Comparison of ENCODE assay signal across 10 cellular contexts in the genomic region with DNA sequence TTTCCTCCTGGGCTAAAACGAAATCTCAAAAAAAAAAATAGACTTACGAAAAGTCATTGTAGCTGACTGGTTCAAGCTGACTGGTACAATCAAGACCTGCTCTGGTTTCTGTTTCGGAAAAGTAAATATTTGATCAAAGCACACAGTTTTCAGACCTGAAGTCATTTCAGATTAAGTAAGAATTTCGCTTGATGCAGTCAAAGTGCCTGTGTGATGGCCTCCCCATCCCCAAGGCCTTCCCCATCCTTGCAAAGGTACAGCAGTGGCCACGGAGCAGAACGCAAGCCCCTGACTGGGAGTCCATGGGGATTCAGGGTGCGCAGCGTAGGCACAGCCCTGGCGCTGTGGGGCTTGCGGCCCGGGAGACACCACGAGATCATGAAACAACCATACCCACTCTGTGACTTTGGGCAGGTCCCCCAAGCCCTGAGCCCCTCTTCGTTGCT.
A peak's percentile ranks its signal among the peaks of the same experiment; 100 is the strongest.
DNase-seq lines count a peak whose midpoint lies in the region; ATAC-seq and TF ChIP-seq lines count a peak whose summit lies in the region.
"Had no signal": no experiment of that assay in that cellular context is flagged by ENCODE, and none has a peak within 500 bp of the region (broad histone marks: within the 10 kb centered on the region; RNA-seq: fewer than 3 reads in every experiment).

No MANE protein-coding gene starts in this region.

- H3K4me2 ChIP-seq in OCI-LY1 (ENCODE audit: low read length): peak overlapping the region; percentile 83

- H3K4me3 ChIP-seq in OCI-LY1 (ENCODE audit: low read depth, low read length, poor library complexity, severe bottlenecking): peak overlapping the region; percentile 51
- peak overlapping the region in 1 of 2 donors; percentile 59 for H3K4me3 ChIP-seq in stomach smooth muscle (ENCODE audit: low read length in 2 of 2)

- no peaks in the 10 kb centered on the region for H3K79me2 ChIP-seq in OCI-LY1 (ENCODE audit: insufficient read depth, low read length)

- H3K9me3 ChIP-seq in OCI-LY1 (ENCODE audit: low read length) (no peaks in the 10 kb centered on the region), stomach smooth muscle (ENCODE audit: control insufficient read depth in 2 of 2, low read length in 2 of 2) (no peaks in the 10 kb centered on the region)

- ATAC-seq in HG02840 (IDR thresholded peaks at IDR 0.05; ENCODE audit: low FRiP score, unreplicated experiment): no peak
- no peak for ATAC-seq in SK-N-SH treated with all-trans-retinoic acid at 6 μM for 48 hours

- H3K27me3 ChIP-seq in OCI-LY1 (ENCODE audit: insufficient read depth, low read length) (no peaks in the 10 kb centered on the region), layer of hippocampus (ENCODE audit: control insufficient read depth, insufficient read depth, low read length) (peaks cover 2% of the 10 kb centered on the region), stomach smooth muscle (ENCODE audit: control insufficient read depth in 1 of 2, insufficient read depth in 2 of 2, low read length in 2 of 2) (no peaks in the 10 kb centered on the region)

- H3F3A ChIP-seq in OCI-LY1 (ENCODE audit: insufficient read depth, low read length): peaks cover 4% of the 10 kb centered on the region

- no peaks in the 10 kb centered on the region for H3K9me2 ChIP-seq in OCI-LY1 (ENCODE audit: low read depth, low read length)

- TF ChIP-seq CTCF in OCI-LY1 (IDR thresholded peaks at IDR 0.05; ENCODE audit: low read length): no peak

- H3K4me1 ChIP-seq in OCI-LY1 (ENCODE audit: insufficient read depth, low read length, severe bottlenecking): peaks cover 97% of the 10 kb centered on the region
- peaks cover 44% of the 10 kb centered on the region for H3K4me1 ChIP-seq in stomach smooth muscle (ENCODE audit: control insufficient read depth, insufficient read depth, low read length)

- peak overlapping the region; percentile 72 for H3K9ac ChIP-seq in OCI-LY1 (ENCODE audit: low read length)
- H3K9ac ChIP-seq in stomach smooth muscle (ENCODE audit: low read length in 2 of 2): peak overlapping the region in 1 of 2 donors; percentile 47

- no peaks in the 10 kb centered on the region for H3K36me3 ChIP-seq in OCI-LY1 (ENCODE audit: insufficient read depth, low read length)
- H3K36me3 ChIP-seq in stomach smooth muscle (ENCODE audit: control insufficient read depth in 2 of 2, insufficient read depth in 2 of 2, low read length in 2 of 2): no peaks in the 10 kb centered on the region

- H3K27ac ChIP-seq in OCI-LY1 (ENCODE audit: low read depth, low read length, poor library complexity, severe bottlenecking) (peak overlapping the region; percentile 98), layer of hippocampus (ENCODE audit: low read depth, low read length) (peak overlapping the region; percentile 74), stomach smooth muscle (ENCODE audit: low read length) (peak overlapping the region; percentile 66)

- H4K20me1 ChIP-seq in OCI-LY1 (ENCODE audit: insufficient read depth, low read length): no peaks in the 10 kb centered on the region

- DNase-seq in activated T-cell treated with anti-CD3 and anti-CD28 coated beads, Interleukin-2, amount 50 U/mL, for 48 hours: peak; percentile 26
- no peak for DNase-seq in activated T-cell treated with anti-CD3 and anti-CD28 coated beads for 4 hours
- no peak for DNase-seq in activated CD4-positive, alpha-beta T cell treated with anti-CD3 and anti-CD28 coated beads for 48 hours
- DNase-seq: effector CD8-positive, alpha-beta T cell; stimulated activated CD4-positive, alpha-beta T cell treated with anti-CD3 and anti-CD28 coated beads, Interleukin-2, amount 100 ng/mL, for 48 hours had no signal

- no peak overlapping the region for H2AFZ ChIP-seq in OCI-LY1 (ENCODE audit: low read length)

TF ChIP-seq in SK-N-SH treated with all-trans-retinoic acid at 6 μM for 48 hours, 23 proteins besides CTCF, POLR2A, EP300 and RAD21:
- TF ChIP-seq POU6F1 (CRISPR knock-in tag; IDR thresholded peaks at IDR 0.05; ENCODE audit: borderline replicate concordance, low read depth) (no peak), PATZ1 (CRISPR knock-in tag; IDR thresholded peaks at IDR 0.05; ENCODE audit: borderline replicate concordance) (no peak), ZFP3 (CRISPR knock-in tag; IDR thresholded peaks at IDR 0.05) (no peak), PPARA (CRISPR knock-in tag; IDR thresholded peaks at IDR 0.05; ENCODE audit: borderline replicate concordance) (no peak), ZNF565 (CRISPR knock-in tag; conservative IDR thresholded peaks at IDR 0.05; ENCODE audit: low read depth) (no peak), ZNF8 (CRISPR knock-in tag; IDR thresholded peaks at IDR 0.05) (no peak), TOX (CRISPR knock-in tag; IDR thresholded peaks at IDR 0.05; ENCODE audit: borderline replicate concordance) (no peak), GLIS3 (CRISPR knock-in tag; IDR thresholded peaks at IDR 0.05) (no peak), ARNTL (CRISPR knock-in tag; IDR thresholded peaks at IDR 0.05; ENCODE audit: borderline replicate concordance, low read depth) (no peak), ISL1 (CRISPR knock-in tag; IDR thresholded peaks at IDR 0.05) (no peak), ZC3H10 (CRISPR knock-in tag; IDR thresholded peaks at IDR 0.05) (no peak), RARB (CRISPR knock-in tag; IDR thresholded peaks at IDR 0.05) (no peak), TCF4 (CRISPR knock-in tag; IDR thresholded peaks at IDR 0.05; ENCODE audit: borderline replicate concordance) (no peak)
- TF ChIP-seq, protein P1, sequence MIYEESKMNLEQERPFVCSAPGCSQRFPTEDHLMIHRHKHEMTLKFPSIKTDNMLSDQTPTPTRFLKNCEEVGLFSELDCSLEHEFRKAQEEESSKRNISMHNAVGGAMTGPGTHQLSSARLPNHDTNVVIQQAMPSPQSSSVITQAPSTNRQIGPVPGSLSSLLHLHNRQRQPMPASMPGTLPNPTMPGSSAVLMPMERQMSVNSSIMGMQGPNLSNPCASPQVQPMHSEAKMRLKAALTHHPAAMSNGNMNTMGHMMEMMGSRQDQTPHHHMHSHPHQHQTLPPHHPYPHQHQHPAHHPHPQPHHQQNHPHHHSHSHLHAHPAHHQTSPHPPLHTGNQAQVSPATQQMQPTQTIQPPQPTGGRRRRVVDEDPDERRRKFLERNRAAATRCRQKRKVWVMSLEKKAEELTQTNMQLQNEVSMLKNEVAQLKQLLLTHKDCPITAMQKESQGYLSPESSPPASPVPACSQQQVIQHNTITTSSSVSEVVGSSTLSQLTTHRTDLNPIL (CRISPR knock-in tag; IDR thresholded peaks at IDR 0.05; ENCODE audit: low read depth): no peak
- TF ChIP-seq, protein P2, sequence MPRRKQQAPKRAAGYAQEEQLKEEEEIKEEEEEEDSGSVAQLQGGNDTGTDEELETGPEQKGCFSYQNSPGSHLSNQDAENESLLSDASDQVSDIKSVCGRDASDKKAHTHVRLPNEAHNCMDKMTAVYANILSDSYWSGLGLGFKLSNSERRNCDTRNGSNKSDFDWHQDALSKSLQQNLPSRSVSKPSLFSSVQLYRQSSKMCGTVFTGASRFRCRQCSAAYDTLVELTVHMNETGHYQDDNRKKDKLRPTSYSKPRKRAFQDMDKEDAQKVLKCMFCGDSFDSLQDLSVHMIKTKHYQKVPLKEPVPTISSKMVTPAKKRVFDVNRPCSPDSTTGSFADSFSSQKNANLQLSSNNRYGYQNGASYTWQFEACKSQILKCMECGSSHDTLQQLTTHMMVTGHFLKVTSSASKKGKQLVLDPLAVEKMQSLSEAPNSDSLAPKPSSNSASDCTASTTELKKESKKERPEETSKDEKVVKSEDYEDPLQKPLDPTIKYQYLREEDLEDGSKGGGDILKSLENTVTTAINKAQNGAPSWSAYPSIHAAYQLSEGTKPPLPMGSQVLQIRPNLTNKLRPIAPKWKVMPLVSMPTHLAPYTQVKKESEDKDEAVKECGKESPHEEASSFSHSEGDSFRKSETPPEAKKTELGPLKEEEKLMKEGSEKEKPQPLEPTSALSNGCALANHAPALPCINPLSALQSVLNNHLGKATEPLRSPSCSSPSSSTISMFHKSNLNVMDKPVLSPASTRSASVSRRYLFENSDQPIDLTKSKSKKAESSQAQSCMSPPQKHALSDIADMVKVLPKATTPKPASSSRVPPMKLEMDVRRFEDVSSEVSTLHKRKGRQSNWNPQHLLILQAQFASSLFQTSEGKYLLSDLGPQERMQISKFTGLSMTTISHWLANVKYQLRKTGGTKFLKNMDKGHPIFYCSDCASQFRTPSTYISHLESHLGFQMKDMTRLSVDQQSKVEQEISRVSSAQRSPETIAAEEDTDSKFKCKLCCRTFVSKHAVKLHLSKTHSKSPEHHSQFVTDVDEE (CRISPR knock-in tag; IDR thresholded peaks at IDR 0.05): no peak

Comparison
In these comparisons a context has a peak if more than half of its experiments do, and no peak if none do; other contexts are left out.
1. DNase-seq: peak in activated T-cell treated with anti-CD3 and anti-CD28 coated beads, Interleukin-2, amount 50 U/mL, for 48 hours (2 of 2); none in activated T-cell treated with anti-CD3 and anti-CD28 coated beads for 4 hours (single experiment) and activated CD4-positive, alpha-beta T cell treated with anti-CD3 and anti-CD28 coated beads for 48 hours (single experiment).
2. Peak in every context shown above with its lines, with median percentiles within 50 percentile points of each other: H3K27ac ChIP-seq.